In genomic region chr1:96309783-96310182, GRCh38 we compare ENCODE assay signal across 12 cellular contexts.
A peak's percentile ranks its signal among the peaks of the same experiment; 100 is the strongest.
DNase-seq lines count a peak whose midpoint lies in the region; ATAC-seq and TF ChIP-seq lines count a peak whose summit lies in the region.
"Had no signal": no experiment of that assay in that cellular context is flagged by ENCODE, and none has a peak within 500 bp of the region (broad histone marks: within the 10 kb centered on the region; RNA-seq: fewer than 3 reads in every experiment).

No MANE protein-coding gene starts in this region.

- no peaks in the 10 kb centered on the region for H3K4me1 Mint-ChIP-seq in naive thymus-derived CD4-positive, alpha-beta T cell
- H3K4me1 Mint-ChIP-seq: activated naive CD4-positive, alpha-beta T cell treated with anti-CD3 and anti-CD28 coated beads, Interleukin-2, amount 50 U/mL, for 24 hours had no signal

- POLR2A ChIA-PET in naive thymus-derived CD4-positive, alpha-beta T cell (lab: Charles Lee) = no interaction called here

- peaks cover 0 to 15% (median 0%) of the 10 kb centered on the region in 11 donors for H3K9me3 Mint-ChIP-seq in naive thymus-derived CD4-positive, alpha-beta T cell
- H3K9me3 Mint-ChIP-seq: activated naive CD4-positive, alpha-beta T cell treated with anti-CD3 and anti-CD28 coated beads, Interleukin-2, amount 50 U/mL, for 24 hours; GM23338 had no signal

- no peaks in the 10 kb centered on the region for H3K9me3 ChIP-seq in naive thymus-derived CD4-positive, alpha-beta T cell (ENCODE audit: control insufficient read depth in 2 of 3, low read length in 3 of 3)

- intact Hi-C loops in naive thymus-derived CD4-positive, alpha-beta T cell (cut with micrococcal nuclease) = no loop called here

- H3K27ac Mint-ChIP-seq in naive thymus-derived CD4-positive, alpha-beta T cell = no peak overlapping the region
- H3K27ac Mint-ChIP-seq: activated naive CD4-positive, alpha-beta T cell treated with anti-CD3 and anti-CD28 coated beads, Interleukin-2, amount 50 U/mL, for 24 hours; GM23338 had no signal

- H3K4me1 ChIP-seq in naive thymus-derived CD4-positive, alpha-beta T cell (ENCODE audit: control insufficient read depth in 2 of 2, insufficient read depth in 2 of 2, low read length in 2 of 2) = no peaks in the 10 kb centered on the region

- CTCF ChIA-PET in naive thymus-derived CD4-positive, alpha-beta T cell (lab: Charles Lee) = no interaction called here

- no peaks in the 10 kb centered on the region for H3K36me3 ChIP-seq in naive thymus-derived CD4-positive, alpha-beta T cell (ENCODE audit: control insufficient read depth in 2 of 3, insufficient read depth in 3 of 3, low read length in 3 of 3)

- H3K4me3 ChIP-seq in cardiac fibroblast (replicated peaks in 1 of 2; ENCODE audit: low read depth in 2 of 2, low read length in 2 of 2) = no peak overlapping the region
- H3K4me3 ChIP-seq in naive thymus-derived CD4-positive, alpha-beta T cell (ENCODE audit: low read length) = no peak overlapping the region
- H3K4me3 ChIP-seq: GM23338 had no signal

- no peaks in the 10 kb centered on the region for H3K36me3 Mint-ChIP-seq in naive thymus-derived CD4-positive, alpha-beta T cell
- H3K36me3 Mint-ChIP-seq: activated naive CD4-positive, alpha-beta T cell treated with anti-CD3 and anti-CD28 coated beads, Interleukin-2, amount 50 U/mL, for 24 hours had no signal

- H3K27me3 ChIP-seq in naive thymus-derived CD4-positive, alpha-beta T cell (ENCODE audit: control insufficient read depth in 2 of 2, insufficient read depth in 2 of 2, low read length in 2 of 2) = no peaks in the 10 kb centered on the region

- no peak overlapping the region for H3K4me3 Mint-ChIP-seq in naive thymus-derived CD4-positive, alpha-beta T cell
- H3K4me3 Mint-ChIP-seq: activated naive CD4-positive, alpha-beta T cell treated with anti-CD3 and anti-CD28 coated beads, Interleukin-2, amount 50 U/mL, for 24 hours; GM23338 had no signal

- peak; percentile 61 for ATAC-seq in naive thymus-derived CD4-positive, alpha-beta T cell
- ATAC-seq: GM23338 had no signal

- DNase-seq in ELR (ENCODE audit: low read depth) = peak; percentile 70
- DNase-seq in NCI-H226 = peak; percentile 85
- peak; percentile 69 to 73 for DNase-seq in cardiac fibroblast (ENCODE audit: low read depth in 2 of 2)
- no peak for DNase-seq in naive thymus-derived CD4-positive, alpha-beta T cell
- no peak for DNase-seq in mesenteric fat pad (ENCODE audit: low spot score)
- no peak for DNase-seq in NCI-H510A (lab: John Stamatoyannopoulos, UW)
- DNase-seq in DMS 273 (lab: John Stamatoyannopoulos, UW; ENCODE audit: unreplicated experiment) = no peak
- no peak for DNase-seq in NCI-H524 (lab: John Stamatoyannopoulos, UW)
- DNase-seq: DMS153, NCI-H1105 treated with DMSO at 0.1 percent for 48 hours had no signal

- H3K27ac ChIP-seq in naive thymus-derived CD4-positive, alpha-beta T cell (ENCODE audit: low read depth, low read length) = no peak overlapping the region

- no peaks in the 10 kb centered on the region for H3K27me3 Mint-ChIP-seq in naive thymus-derived CD4-positive, alpha-beta T cell
- H3K27me3 Mint-ChIP-seq: activated naive CD4-positive, alpha-beta T cell treated with anti-CD3 and anti-CD28 coated beads, Interleukin-2, amount 50 U/mL, for 24 hours had no signal

- no peak for TF ChIP-seq CTCF in cardiac fibroblast (IDR thresholded peaks at IDR 0.05; ENCODE audit: low read depth, low read length)

Comparison
In these comparisons a context has a peak if more than half of its experiments do, and no peak if none do; other contexts are left out.
1. DNase-seq: peak in ELR (single experiment), NCI-H226 (single experiment) and cardiac fibroblast (2 of 2); none in naive thymus-derived CD4-positive, alpha-beta T cell (0 of 9), mesenteric fat pad (single experiment), NCI-H510A (single experiment), DMS 273 (single experiment) and NCI-H524 (0 of 2).